ENCODE assay signal across 2 cellular contexts in the genomic region with DNA sequence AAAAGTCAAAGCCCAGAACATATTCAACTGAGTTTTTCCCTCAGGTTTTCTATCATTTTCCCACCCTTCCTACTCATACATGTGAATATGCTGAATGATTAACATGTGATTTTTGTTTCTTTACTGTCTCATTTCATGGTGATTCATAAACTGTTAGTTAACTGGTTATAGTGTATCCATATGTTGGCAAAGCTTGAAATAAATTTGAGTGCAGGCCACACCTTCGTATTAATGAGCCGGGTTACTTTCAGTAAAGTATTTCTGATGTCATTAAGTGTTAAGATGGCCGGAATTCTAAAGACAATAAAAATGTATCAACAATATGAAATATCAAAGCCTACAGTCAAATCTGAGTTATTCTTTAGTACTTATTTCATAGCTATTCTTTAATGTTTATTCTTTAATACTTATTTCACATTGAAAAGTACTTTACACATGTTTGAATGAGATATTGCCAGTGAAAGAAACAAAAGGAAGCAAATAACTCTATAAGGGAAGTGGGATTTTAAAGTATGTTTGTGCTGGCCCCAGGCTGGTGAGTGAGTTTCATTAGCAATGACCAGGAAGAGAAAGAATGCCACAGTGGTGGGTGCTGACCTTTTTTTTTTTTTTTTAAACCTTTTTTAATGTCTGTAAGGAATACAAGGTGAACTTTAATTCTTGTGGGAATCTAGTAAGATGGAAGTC.
TF ChIP-seq lines count a peak whose summit lies in the region.

No MANE protein-coding gene starts in this region.

TF ChIP-seq in SK-N-SH, 30 proteins besides CTCF, POLR2A, EP300 and RAD21 (continued from another document):
- TF ChIP-seq, protein P1, sequence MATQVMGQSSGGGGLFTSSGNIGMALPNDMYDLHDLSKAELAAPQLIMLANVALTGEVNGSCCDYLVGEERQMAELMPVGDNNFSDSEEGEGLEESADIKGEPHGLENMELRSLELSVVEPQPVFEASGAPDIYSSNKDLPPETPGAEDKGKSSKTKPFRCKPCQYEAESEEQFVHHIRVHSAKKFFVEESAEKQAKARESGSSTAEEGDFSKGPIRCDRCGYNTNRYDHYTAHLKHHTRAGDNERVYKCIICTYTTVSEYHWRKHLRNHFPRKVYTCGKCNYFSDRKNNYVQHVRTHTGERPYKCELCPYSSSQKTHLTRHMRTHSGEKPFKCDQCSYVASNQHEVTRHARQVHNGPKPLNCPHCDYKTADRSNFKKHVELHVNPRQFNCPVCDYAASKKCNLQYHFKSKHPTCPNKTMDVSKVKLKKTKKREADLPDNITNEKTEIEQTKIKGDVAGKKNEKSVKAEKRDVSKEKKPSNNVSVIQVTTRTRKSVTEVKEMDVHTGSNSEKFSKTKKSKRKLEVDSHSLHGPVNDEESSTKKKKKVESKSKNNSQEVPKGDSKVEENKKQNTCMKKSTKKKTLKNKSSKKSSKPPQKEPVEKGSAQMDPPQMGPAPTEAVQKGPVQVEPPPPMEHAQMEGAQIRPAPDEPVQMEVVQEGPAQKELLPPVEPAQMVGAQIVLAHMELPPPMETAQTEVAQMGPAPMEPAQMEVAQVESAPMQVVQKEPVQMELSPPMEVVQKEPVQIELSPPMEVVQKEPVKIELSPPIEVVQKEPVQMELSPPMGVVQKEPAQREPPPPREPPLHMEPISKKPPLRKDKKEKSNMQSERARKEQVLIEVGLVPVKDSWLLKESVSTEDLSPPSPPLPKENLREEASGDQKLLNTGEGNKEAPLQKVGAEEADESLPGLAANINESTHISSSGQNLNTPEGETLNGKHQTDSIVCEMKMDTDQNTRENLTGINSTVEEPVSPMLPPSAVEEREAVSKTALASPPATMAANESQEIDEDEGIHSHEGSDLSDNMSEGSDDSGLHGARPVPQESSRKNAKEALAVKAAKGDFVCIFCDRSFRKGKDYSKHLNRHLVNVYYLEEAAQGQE (IDR thresholded peaks at IDR 0.05; ENCODE audit: low read depth, low read length) = no peak
- TF ChIP-seq FOSL2 (IDR thresholded peaks at IDR 0.05; ENCODE audit: borderline replicate concordance, low read depth) (no peak), JUND (IDR thresholded peaks at IDR 0.05) (no peak), EZH2phosphoT487 (IDR thresholded peaks at IDR 0.05; ENCODE audit: borderline replicate concordance, low read depth) (no peak), MEF2A (IDR thresholded peaks at IDR 0.05; ENCODE audit: borderline replicate concordance, low read depth) (no peak), SMC3 (IDR thresholded peaks at IDR 0.05; ENCODE audit: low read depth, low read length) (no peak), RFX5 (IDR thresholded peaks at IDR 0.05; ENCODE audit: low read length) (no peak)

TF ChIP-seq in SK-N-SH treated with all-trans-retinoic acid at 6 μM for 48 hours, 23 proteins besides CTCF, POLR2A, EP300 and RAD21 (continued from another document):
- TF ChIP-seq, protein P2, sequence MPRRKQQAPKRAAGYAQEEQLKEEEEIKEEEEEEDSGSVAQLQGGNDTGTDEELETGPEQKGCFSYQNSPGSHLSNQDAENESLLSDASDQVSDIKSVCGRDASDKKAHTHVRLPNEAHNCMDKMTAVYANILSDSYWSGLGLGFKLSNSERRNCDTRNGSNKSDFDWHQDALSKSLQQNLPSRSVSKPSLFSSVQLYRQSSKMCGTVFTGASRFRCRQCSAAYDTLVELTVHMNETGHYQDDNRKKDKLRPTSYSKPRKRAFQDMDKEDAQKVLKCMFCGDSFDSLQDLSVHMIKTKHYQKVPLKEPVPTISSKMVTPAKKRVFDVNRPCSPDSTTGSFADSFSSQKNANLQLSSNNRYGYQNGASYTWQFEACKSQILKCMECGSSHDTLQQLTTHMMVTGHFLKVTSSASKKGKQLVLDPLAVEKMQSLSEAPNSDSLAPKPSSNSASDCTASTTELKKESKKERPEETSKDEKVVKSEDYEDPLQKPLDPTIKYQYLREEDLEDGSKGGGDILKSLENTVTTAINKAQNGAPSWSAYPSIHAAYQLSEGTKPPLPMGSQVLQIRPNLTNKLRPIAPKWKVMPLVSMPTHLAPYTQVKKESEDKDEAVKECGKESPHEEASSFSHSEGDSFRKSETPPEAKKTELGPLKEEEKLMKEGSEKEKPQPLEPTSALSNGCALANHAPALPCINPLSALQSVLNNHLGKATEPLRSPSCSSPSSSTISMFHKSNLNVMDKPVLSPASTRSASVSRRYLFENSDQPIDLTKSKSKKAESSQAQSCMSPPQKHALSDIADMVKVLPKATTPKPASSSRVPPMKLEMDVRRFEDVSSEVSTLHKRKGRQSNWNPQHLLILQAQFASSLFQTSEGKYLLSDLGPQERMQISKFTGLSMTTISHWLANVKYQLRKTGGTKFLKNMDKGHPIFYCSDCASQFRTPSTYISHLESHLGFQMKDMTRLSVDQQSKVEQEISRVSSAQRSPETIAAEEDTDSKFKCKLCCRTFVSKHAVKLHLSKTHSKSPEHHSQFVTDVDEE (CRISPR knock-in tag; IDR thresholded peaks at IDR 0.05) = no peak
- TF ChIP-seq OSR1 (CRISPR knock-in tag; IDR thresholded peaks at IDR 0.05) = no peak
- TF ChIP-seq, protein P3, sequence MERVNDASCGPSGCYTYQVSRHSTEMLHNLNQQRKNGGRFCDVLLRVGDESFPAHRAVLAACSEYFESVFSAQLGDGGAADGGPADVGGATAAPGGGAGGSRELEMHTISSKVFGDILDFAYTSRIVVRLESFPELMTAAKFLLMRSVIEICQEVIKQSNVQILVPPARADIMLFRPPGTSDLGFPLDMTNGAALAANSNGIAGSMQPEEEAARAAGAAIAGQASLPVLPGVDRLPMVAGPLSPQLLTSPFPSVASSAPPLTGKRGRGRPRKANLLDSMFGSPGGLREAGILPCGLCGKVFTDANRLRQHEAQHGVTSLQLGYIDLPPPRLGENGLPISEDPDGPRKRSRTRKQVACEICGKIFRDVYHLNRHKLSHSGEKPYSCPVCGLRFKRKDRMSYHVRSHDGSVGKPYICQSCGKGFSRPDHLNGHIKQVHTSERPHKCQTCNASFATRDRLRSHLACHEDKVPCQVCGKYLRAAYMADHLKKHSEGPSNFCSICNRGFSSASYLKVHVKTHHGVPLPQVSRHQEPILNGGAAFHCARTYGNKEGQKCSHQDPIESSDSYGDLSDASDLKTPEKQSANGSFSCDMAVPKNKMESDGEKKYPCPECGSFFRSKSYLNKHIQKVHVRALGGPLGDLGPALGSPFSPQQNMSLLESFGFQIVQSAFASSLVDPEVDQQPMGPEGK (CRISPR knock-in tag; IDR thresholded peaks at IDR 0.05; ENCODE audit: borderline replicate concordance) = no peak
- TF ChIP-seq ZFP30 (CRISPR knock-in tag; IDR thresholded peaks at IDR 0.05) = no peak
- TF ChIP-seq PPARA (CRISPR knock-in tag; IDR thresholded peaks at IDR 0.05; ENCODE audit: borderline replicate concordance) = no peak
- no peak for TF ChIP-seq TOX (CRISPR knock-in tag; IDR thresholded peaks at IDR 0.05; ENCODE audit: borderline replicate concordance)
- no peak for TF ChIP-seq ZC3H10 (CRISPR knock-in tag; IDR thresholded peaks at IDR 0.05)
- TF ChIP-seq ZNF565 (CRISPR knock-in tag; conservative IDR thresholded peaks at IDR 0.05; ENCODE audit: low read depth) = no peak
- TF ChIP-seq GLIS3 (CRISPR knock-in tag; IDR thresholded peaks at IDR 0.05) = no peak
- no peak for TF ChIP-seq ESRRG (CRISPR knock-in tag; IDR thresholded peaks at IDR 0.05)
